7 cellular contexts compared by ENCODE assay signal in the genomic region with DNA sequence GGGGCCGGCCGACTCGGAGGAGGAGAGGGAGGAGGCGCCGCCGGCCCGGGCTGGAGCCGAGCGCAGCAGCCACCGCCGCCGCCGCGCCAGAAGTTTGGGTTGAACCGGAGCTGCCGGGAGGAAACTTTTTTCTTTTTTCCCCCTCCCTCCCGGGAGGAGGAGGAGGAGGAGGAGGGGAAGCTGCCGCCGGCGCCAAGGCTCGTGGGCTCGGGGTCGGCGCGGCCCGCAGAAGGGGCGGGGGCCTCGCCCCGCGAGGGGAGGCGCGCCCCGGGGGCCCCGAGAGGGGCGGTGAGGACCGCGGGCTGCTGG. TPM values are rescaled to one million over a fixed set of nuclear protein-coding genes. Genes with fewer than 3 reads are reported as not detected.
DNase-seq lines count a peak whose midpoint lies in the region; ATAC-seq and TF ChIP-seq lines count a peak whose summit lies in the region.

No MANE protein-coding gene starts in this region.

- H3K4me1 ChIP-seq in stomach smooth muscle (ENCODE audit: control insufficient read depth, insufficient read depth, low read length), result peaks cover 12% of the 10 kb centered on the region

- ATAC-seq in HG03469 (IDR thresholded peaks at IDR 0.05; ENCODE audit: unreplicated experiment) (peak; percentile 2), HG02938 (IDR thresholded peaks at IDR 0.05; ENCODE audit: unreplicated experiment) (no peak), HG03095 (IDR thresholded peaks at IDR 0.05; ENCODE audit: unreplicated experiment) (no peak), GM21360 (IDR thresholded peaks at IDR 0.05; ENCODE audit: unreplicated experiment) (no peak)

- peak overlapping the region; percentile 7 to 57 for H3K9ac ChIP-seq in stomach smooth muscle (ENCODE audit: low read length in 2 of 2)

- H3K27me3 ChIP-seq in kidney epithelial cell (ENCODE audit: control insufficient read depth, insufficient read depth, low read length) (no peaks in the 10 kb centered on the region), stomach smooth muscle (ENCODE audit: control insufficient read depth in 1 of 2, insufficient read depth in 2 of 2, low read length in 2 of 2) (no peaks in the 10 kb centered on the region)

- H3K36me3 ChIP-seq in kidney epithelial cell (ENCODE audit: control insufficient read depth, insufficient read depth, low read length) (no peaks in the 10 kb centered on the region), stomach smooth muscle (ENCODE audit: control insufficient read depth in 2 of 2, insufficient read depth in 2 of 2, low read length in 2 of 2) (no peaks in the 10 kb centered on the region)

- peak overlapping the region; percentile 73 for H3K27ac ChIP-seq in angular gyrus (ENCODE audit: low read depth, low read length)
- H3K27ac ChIP-seq in stomach smooth muscle (ENCODE audit: low read length), result no peak overlapping the region

- peak overlapping the region; percentile 60 for H3K4me3 ChIP-seq in kidney epithelial cell (ENCODE audit: low read depth, low read length)
- peak overlapping the region in 1 of 2 donors; percentile 87 for H3K4me3 ChIP-seq in stomach smooth muscle (ENCODE audit: low read length in 2 of 2)

- TF ChIP-seq CTCF in kidney epithelial cell (IDR thresholded peaks at IDR 0.05; ENCODE audit: insufficient read depth, low read length, poor library complexity, severe bottlenecking), result no peak

- no peak for DNase-seq in kidney epithelial cell (ENCODE audit: low read depth)

- no peaks in the 10 kb centered on the region for H3K9me3 ChIP-seq in stomach smooth muscle (ENCODE audit: control insufficient read depth in 2 of 2, low read length in 2 of 2)

RNA-seq across cellular contexts. Expression of gene CRIM1, which starts 0.3 kb away (rescaled TPM):
- 103 and 145 TPM in 2 replicates for total RNA-seq in kidney epithelial cell
